ENCODE assay signal across 9 cellular contexts in the genomic region with DNA sequence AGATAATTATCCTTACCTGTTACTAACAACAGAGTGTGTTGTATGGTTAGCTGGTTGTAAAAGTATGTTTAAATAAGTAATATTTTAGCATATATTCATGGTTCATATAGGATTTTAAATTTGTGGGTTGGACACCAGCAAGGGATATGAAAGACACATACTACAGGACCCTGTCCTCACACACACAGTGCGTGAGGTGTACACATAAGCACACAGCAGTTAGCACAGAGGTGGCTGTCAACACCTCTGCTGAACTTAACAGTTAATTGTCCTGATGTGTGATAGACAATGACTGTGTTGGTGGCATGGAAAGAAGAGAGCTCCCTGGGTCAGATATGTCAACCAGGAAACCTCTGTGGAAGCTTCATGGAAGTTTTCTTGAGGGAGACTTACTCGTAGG.
"Had no signal": no experiment of that assay in that cellular context is flagged by ENCODE, and none has a peak within 500 bp of the region (broad histone marks: within the 10 kb centered on the region; RNA-seq: fewer than 3 reads in every experiment).

No MANE protein-coding gene starts in this region.

- DNase-seq: GM23248, GOT3, H7, HFFc6 had no signal

- H2AFZ ChIP-seq: GM23248 had no signal

- H3K27ac ChIP-seq: GM23248, HL-60 had no signal

- H3K4me1 ChIP-seq: HAP-1 had no signal

- H3K9me3 Mint-ChIP-seq: HFFc6, IgD-negative memory B cell had no signal

- H3K4me3 ChIP-seq: GM23248, HAP-1 had no signal

- H3K27ac Mint-ChIP-seq: HFFc6, IgD-negative memory B cell had no signal

- H3K9me3 ChIP-seq: HAP-1 had no signal

- H3K4me3 Mint-ChIP-seq: HFFc6, IgD-negative memory B cell had no signal

- H3K4me1 Mint-ChIP-seq: IgD-negative memory B cell had no signal

- ATAC-seq: HCT116, HepG2 had no signal

- H3K27me3 Mint-ChIP-seq: IgD-negative memory B cell had no signal

- H3K36me3 ChIP-seq: HAP-1 had no signal

- H3K9ac ChIP-seq: GM23248 had no signal
